8 cellular contexts compared by ENCODE assay signal in the genomic region with DNA sequence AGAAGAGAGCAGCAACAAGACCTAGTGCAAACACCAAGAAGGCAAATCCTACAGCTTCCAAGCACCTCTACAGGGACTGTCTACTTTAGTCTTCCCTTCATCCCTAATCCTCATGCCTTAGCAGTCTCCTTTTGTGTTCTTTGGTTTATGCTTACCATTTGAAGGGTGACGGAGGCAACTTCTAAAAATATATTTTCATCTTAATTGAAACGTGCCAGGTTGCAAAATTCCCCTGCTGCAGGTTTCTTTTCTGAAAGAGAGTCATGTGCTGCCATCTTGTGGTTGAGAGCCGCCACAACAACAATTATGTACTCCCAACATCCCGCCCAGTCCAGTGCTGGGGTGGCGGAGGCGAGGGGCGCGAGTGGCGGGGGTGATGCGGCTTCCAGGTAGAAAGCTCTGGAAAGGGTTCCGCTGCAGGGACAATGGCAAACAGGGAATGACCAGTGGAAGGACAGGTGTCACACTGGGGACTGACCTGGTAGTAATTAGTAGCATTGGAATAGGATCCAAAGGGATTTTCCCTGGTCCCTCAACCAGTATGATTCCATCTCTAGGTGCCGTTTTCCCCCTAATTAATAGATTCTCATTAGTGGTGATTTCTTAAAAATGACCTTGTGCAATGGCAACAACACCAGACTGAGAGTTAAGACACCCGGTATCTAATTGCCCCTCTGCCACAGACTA.
DNase-seq lines count a peak whose midpoint lies in the region; ATAC-seq lines count a peak whose summit lies in the region.

No MANE protein-coding gene starts in this region.

- H3K27me3 ChIP-seq in effector memory CD4-positive, alpha-beta T cell (replicated peaks; ENCODE audit: control insufficient read depth, insufficient read depth, low read length, poor library complexity, severe bottlenecking) = no peaks in the 10 kb centered on the region

- peaks cover 14% of the 10 kb centered on the region for H3K27me3 Mint-ChIP-seq in memory B cell

- H3K4me1 ChIP-seq in effector memory CD4-positive, alpha-beta T cell (ENCODE audit: control insufficient read depth, insufficient read depth, low read length, poor library complexity, severe bottlenecking) = peaks cover 7% of the 10 kb centered on the region

- H3K4me3 ChIP-seq in effector memory CD4-positive, alpha-beta T cell (ENCODE audit: insufficient read depth, low read depth, low read length, poor library complexity, severe bottlenecking) = no peak overlapping the region

- no peaks in the 10 kb centered on the region for H3K36me3 ChIP-seq in effector memory CD4-positive, alpha-beta T cell (ENCODE audit: control insufficient read depth, insufficient read depth, low read length)

- peak; percentile 75 for ATAC-seq in HG03354 (IDR thresholded peaks at IDR 0.05; ENCODE audit: poor library complexity, severe bottlenecking, unreplicated experiment)
- ATAC-seq in memory B cell (ENCODE audit: low read depth) = peak; percentile 77
- no peak for ATAC-seq in GM21367 (IDR thresholded peaks at IDR 0.05; ENCODE audit: unreplicated experiment)

- no peaks in the 10 kb centered on the region for H3K9me3 ChIP-seq in effector memory CD4-positive, alpha-beta T cell (ENCODE audit: control insufficient read depth, low read length)

- peaks cover 5% of the 10 kb centered on the region for H3K4me1 Mint-ChIP-seq in memory B cell

- H3K27ac ChIP-seq in effector memory CD4-positive, alpha-beta T cell (ENCODE audit: insufficient read depth, low read length, poor library complexity, severe bottlenecking) = no peak overlapping the region

- H3K36me3 Mint-ChIP-seq in memory B cell = no peaks in the 10 kb centered on the region

- H3K27ac Mint-ChIP-seq in memory B cell = peak overlapping the region; percentile 39

- DNase-seq in DMS 273 (lab: John Stamatoyannopoulos, UW; ENCODE audit: unreplicated experiment) (peak; percentile 91), NCI-H748 treated with DMSO at 0.1 percent for 48 hours (lab: John Stamatoyannopoulos, UW) (peak; percentile 59), memory B cell (ENCODE audit: low spot score in 2 of 2) (peak; percentile 76 to 77)
- peak; percentile 38 to 54 for DNase-seq in activated CD8-positive, alpha-beta memory T cell treated with anti-CD3 and anti-CD28 coated beads for 1 hour (ENCODE audit: extremely low read depth in 1 of 2, low read depth in 1 of 2)
- peak; percentile 39 to 60 (median 50) for DNase-seq in effector memory CD4-positive, alpha-beta T cell
- peak; percentile 39 for DNase-seq in stimulated activated CD8-positive, alpha-beta memory T cell treated with anti-CD3 and anti-CD28 coated beads, Interleukin-15, amount 100 ng/mL, for 24 hours (ENCODE audit: low read depth)

- H3K4me3 Mint-ChIP-seq in memory B cell = no peak overlapping the region

- no peaks in the 10 kb centered on the region for H3K9me3 Mint-ChIP-seq in memory B cell

Comparison
In these comparisons a context has a peak if more than half of its experiments do, and no peak if none do; other contexts are left out.
1. DNase-seq: peak in every context shown above with its lines; median percentile 91 in DMS 273; 76 in memory B cell; 59 in NCI-H748 treated with DMSO at 0.1 percent for 48 hours; 50 in effector memory CD4-positive, alpha-beta T cell; 46 in activated CD8-positive, alpha-beta memory T cell treated with anti-CD3 and anti-CD28 coated beads for 1 hour; 39 in stimulated activated CD8-positive, alpha-beta memory T cell treated with anti-CD3 and anti-CD28 coated beads, Interleukin-15, amount 100 ng/mL, for 24 hours.